Comparison of ENCODE assay signal across 29 cellular contexts in genomic region chr15:78139564-78139963, GRCh38. TPM values are rescaled to one million over a fixed set of nuclear protein-coding genes. Genes with fewer than 3 reads are reported as not detected.
A peak's percentile ranks its signal among the peaks of the same experiment; 100 is the strongest.
DNase-seq lines count a peak whose midpoint lies in the region; ATAC-seq, FAIRE-seq and TF ChIP-seq lines count a peak whose summit lies in the region.
"Had no signal": no experiment of that assay in that cellular context is flagged by ENCODE, and none has a peak within 500 bp of the region (broad histone marks: within the 10 kb centered on the region; RNA-seq: fewer than 3 reads in every experiment).

No MANE protein-coding gene starts in this region.

- WGBS in K562 (ENCODE audit: insufficient coverage, low coverage, missing lambda C conversion rate), result 43% methylated on average over 5 of the region's 5 CpGs

- H3K36me3 ChIP-seq in K562 (ENCODE audit: control insufficient read depth, insufficient read depth, low read length), result no peaks in the 10 kb centered on the region
- no peaks in the 10 kb centered on the region for H3K36me3 ChIP-seq in mucosa of descending colon (ENCODE audit: low read depth)

- intact Hi-C loops in K562 (cut with micrococcal nuclease), result no loop called here
- intact Hi-C loops in left colon (cut with DNase I, micrococcal nuclease), result no loop called here
- intact Hi-C loops in mucosa of descending colon (cut with DNase I, micrococcal nuclease), result no loop called here

- H4K20me1 ChIP-seq in K562 (replicated peaks; ENCODE audit: control insufficient read depth, insufficient read depth, low read length), result no peaks in the 10 kb centered on the region; the same call in 1 of the 2 replicates

- H3K4me3 Mint-ChIP-seq in stimulated activated naive CD8-positive, alpha-beta T cell treated with anti-CD3 and anti-CD28 coated beads, Interleukin-15, amount 100 ng/mL, for 72 hours, result no peak overlapping the region
- H3K4me3 Mint-ChIP-seq: CD8-positive, alpha-beta T cell had no signal

- TF ChIP-seq CTCF in K562 (IDR thresholded peaks at IDR 0.05 in 2 of 3, conservative IDR thresholded peaks at IDR 0.05 in 1 of 3; ENCODE audit: insufficient read depth in 2 of 3, low read depth in 1 of 3, low read length in 3 of 3) (no peak), mucosa of descending colon (IDR thresholded peaks at IDR 0.05) (no peak)

- no peak overlapping the region for H3K4me2 ChIP-seq in K562 (ENCODE audit: insufficient read depth, low read length)

- CTCF ChIA-PET in K562 (lab: Yijun Ruan, JAX; ENCODE audit: low intra/inter-chr PET ratio), result no interaction called here

- no peak overlapping the region for H3K9ac ChIP-seq in K562 (ENCODE audit: insufficient read depth in 1 of 2, low read depth in 2 of 2, low read length in 2 of 2)

- no peaks in the 10 kb centered on the region for H3K9me3 Mint-ChIP-seq in stimulated activated naive CD8-positive, alpha-beta T cell treated with anti-CD3 and anti-CD28 coated beads, Interleukin-15, amount 100 ng/mL, for 72 hours
- H3K9me3 Mint-ChIP-seq: CD8-positive, alpha-beta T cell had no signal

- H3K4me1 ChIP-seq in K562 (replicated peaks in 1 of 2; ENCODE audit: control insufficient read depth in 2 of 2, insufficient read depth in 2 of 2, low read length in 2 of 2), result no peaks in the 10 kb centered on the region; a peak in 1 of 5 replicates
- peaks cover 17% of the 10 kb centered on the region for H3K4me1 ChIP-seq in mucosa of descending colon (ENCODE audit: low read depth)
- H3K4me1 ChIP-seq: Caco-2 had no signal

- no peak for TF ChIP-seq POLR2A in K562 (conservative IDR thresholded peaks at IDR 0.05)

- BruUV-seq in K562 (replicated peaks; lab: Mats Ljungman, UMichigan), result no TSS peak

- no peak overlapping the region for H2AFZ ChIP-seq in K562 (ENCODE audit: low read depth, low read length)

- H3K4me3 ChIP-seq in K562, result no peak overlapping the region
- H3K4me3 ChIP-seq in mucosa of descending colon, result no peak overlapping the region
- H3K4me3 ChIP-seq: GM12878, SK-N-MC had no signal

- ATAC-seq in K562, result no peak
- ATAC-seq in left colon, result peak; percentile 45
- ATAC-seq in mucosa of descending colon, result peak; percentile 3
- no peak for ATAC-seq in stimulated activated naive CD8-positive, alpha-beta T cell treated with anti-CD3 and anti-CD28 coated beads, Interleukin-15, amount 100 ng/mL, for 72 hours
- no peak for ATAC-seq in HG03025 (IDR thresholded peaks at IDR 0.05; ENCODE audit: low FRiP score, unreplicated experiment)
- ATAC-seq: CD8-positive, alpha-beta T cell; GM12878 had no signal

- H3K9me1 ChIP-seq in K562 (ENCODE audit: control insufficient read depth, insufficient read depth, low read length), result no peaks in the 10 kb centered on the region

- no peak overlapping the region for H3K27ac Mint-ChIP-seq in stimulated activated naive CD8-positive, alpha-beta T cell treated with anti-CD3 and anti-CD28 coated beads, Interleukin-15, amount 100 ng/mL, for 72 hours
- H3K27ac Mint-ChIP-seq: CD8-positive, alpha-beta T cell had no signal

- in situ Hi-C loops in K562 (cut with MboI), result no loop called here

- no peak overlapping the region for H3K27ac ChIP-seq in K562 (ENCODE audit: extremely low read depth, low read depth, low read length)
- H3K27ac ChIP-seq: SK-N-MC had no signal

- POLR2A ChIA-PET in K562 (lab: Yijun Ruan, JAX), result interaction anchor here (1.5 to 1.7 kb wide), 2 partner anchors 8 to 10 kb away, joined by 4 to 5 read pairs; partner anchors contain the start of genes CIB2 and IDH3A

- no peak for TF ChIP-seq EP300 in K562 (IDR thresholded peaks at IDR 0.05; ENCODE audit: low read length)

- peak; percentile 29 for FAIRE-seq in K562 (lab: Jason Lieb, UNC)
- FAIRE-seq: GM12878, RCC 7860 had no signal

- H3K9me3 ChIP-seq in K562 (replicated peaks; ENCODE audit: control insufficient read depth, insufficient read depth, low read depth, low read length) (no peaks in the 10 kb centered on the region), mucosa of descending colon (no peaks in the 10 kb centered on the region)
- H3K9me3 ChIP-seq: Caco-2 had no signal

- no peaks in the 10 kb centered on the region for H3K27me3 Mint-ChIP-seq in stimulated activated naive CD8-positive, alpha-beta T cell treated with anti-CD3 and anti-CD28 coated beads, Interleukin-15, amount 100 ng/mL, for 72 hours

- H3K4me1 Mint-ChIP-seq in stimulated activated naive CD8-positive, alpha-beta T cell treated with anti-CD3 and anti-CD28 coated beads, Interleukin-15, amount 100 ng/mL, for 72 hours, result no peaks in the 10 kb centered on the region

- DNase-seq in K562 (ENCODE audit: extremely low read depth in 1 of 4, low spot score in 3 of 4) (no peak), left colon (no peak), mucosa of descending colon (no peak), GOT3 (lab: John Stamatoyannopoulos, UW) (no peak)
- no peak for DNase-seq in activated T-cell treated with anti-CD3 and anti-CD28 coated beads, Interleukin-2, amount 50 U/mL, for 1 hour
- no peak for DNase-seq in stimulated activated naive CD8-positive, alpha-beta T cell treated with anti-CD3 and anti-CD28 coated beads, Interleukin-15, amount 100 ng/mL, for 72 hours
- DNase-seq: C1 segment of cervical spinal cord; Caco-2; CD8-positive, alpha-beta T cell; DMS 273 treated with DMSO at 0.1 percent for 48 hours; DMS79; EL; GDM1; KG1; MM.1S; NCI-H1694 treated with DMSO at 0.1 percent for 48 hours; NCI-H2081; NCI-H226; NCI-H510A; NCI-H69; SIG-M5 had no signal

- TF ChIP-seq RAD21 in K562 (CRISPR knock-in tag; conservative IDR thresholded peaks at IDR 0.05 in 1 of 2, IDR thresholded peaks at IDR 0.05 in 1 of 2), result no peak

- H3K79me2 ChIP-seq in K562 (ENCODE audit: control insufficient read depth, insufficient read depth, low read length), result no peaks in the 10 kb centered on the region

- no peaks in the 10 kb centered on the region for H3K27me3 ChIP-seq in K562 (ENCODE audit: control insufficient read depth in 2 of 2, insufficient read depth in 2 of 2, low read length in 2 of 2)

RNA-seq across cellular contexts. Expression of gene CIB2, which starts 8.3 kb away (rescaled TPM):
- total RNA-seq in K562 (2011; cell fraction: chromatin; rRNA removed; ENCODE audit: low replicate concordance), result 3.8 and 11.9 TPM in 2 replicates
- 7.2 and 9.5 TPM in 2 replicates for total RNA-seq in K562 (2011; cell fraction: nucleolus; rRNA removed)
- total RNA-seq in K562 (2011; cell fraction: nucleoplasm; rRNA removed), result 8.9 and 12.3 TPM in 2 replicates
- total RNA-seq in K562 (2014; rRNA removed) (22.4 and 33.3 TPM in 2 replicates), K562 (2014; rRNA removed; fragmentation: Illumina TruSeq; extraction: Trizol) (12.5 and 15.9 TPM in 2 replicates), K562 (2015; rRNA removed; fragmentation: Illumina TruSeq; extraction: Trizol) (18.5 and 19.6 TPM in 2 replicates), K562 (2021) (18.3 and 22.9 TPM in 2 replicates), left colon (10 to 100 TPM; 12.0 to 19.7 TPM), mucosa of descending colon (10 to 100 TPM in 2 of 3 donors, 1 to 10 TPM in 1; 8.1 to 13.7 (median 10.9) TPM)
- polyA plus RNA-seq in K562 (2011; rRNA removed) (37.4 and 38.2 TPM in 2 replicates), K562 (2014; fragmentation: Illumina TruSeq; extraction: Trizol) (27.3 and 32.7 TPM in 2 replicates), K562 (2014; fragmentation: Nextera tagmentation; extraction: Ambion mirVana) (1 to 10 TPM; 1.5 to 2.0 TPM), K562 (2014; rRNA removed) (19.4 and 26.5 TPM in 2 replicates)
- polyA plus RNA-seq in K562 (2011; cell fraction: cytosol; rRNA removed), result 28.4 and 32.0 TPM in 2 replicates
- polyA plus RNA-seq in K562 (2011; cell fraction: nucleus; rRNA removed), result 12.9 and 15.3 TPM in 2 replicates
- 19.3 and 45.7 TPM in 2 replicates for polyA plus RNA-seq in K562 (2012)
- polyA minus RNA-seq in K562 (2011; rRNA and poly(A)+ RNA removed), result 42.4 and 47.1 TPM in 2 replicates
- polyA minus RNA-seq in K562 (2011; cell fraction: cytosol; rRNA and poly(A)+ RNA removed), result 15.1 and 20.0 TPM in 2 replicates
- polyA minus RNA-seq in K562 (2011; cell fraction: nucleus; rRNA and poly(A)+ RNA removed), result 3.0 and 4.3 TPM in 2 replicates

RNA-seq across cellular contexts. Expression of gene IDH3A, which starts 9.6 kb away (rescaled TPM):
- 51.1 and 92.3 TPM in 2 replicates for total RNA-seq in K562 (2011; cell fraction: chromatin; rRNA removed; ENCODE audit: low replicate concordance)
- total RNA-seq in K562 (2011; cell fraction: nucleolus; rRNA removed), result 31.0 and 36.2 TPM in 2 replicates
- total RNA-seq in K562 (2011; cell fraction: nucleoplasm; rRNA removed), result 56.6 and 86.7 TPM in 2 replicates
- total RNA-seq in K562 (2014; rRNA removed) (37.4 and 56.3 TPM in 2 replicates), K562 (2014; rRNA removed; fragmentation: Illumina TruSeq; extraction: Trizol) (94.5 and 101 TPM in 2 replicates), K562 (2015; rRNA removed; fragmentation: Illumina TruSeq; extraction: Trizol) (77.4 and 87.2 TPM in 2 replicates), K562 (2021) (130 and 131 TPM in 2 replicates), left colon (100 to 1,000 TPM; 176 to 247 TPM), mucosa of descending colon (100 to 1,000 TPM; 183 to 227 (median 207) TPM)
- polyA plus RNA-seq in K562 (2011; rRNA removed) (88.5 and 115 TPM in 2 replicates), K562 (2014; fragmentation: Illumina TruSeq; extraction: Trizol) (107 and 116 TPM in 2 replicates), K562 (2014; fragmentation: Nextera tagmentation; extraction: Ambion mirVana) (100 to 1,000 TPM; 190 to 249 TPM), K562 (2014; rRNA removed) (70.0 and 86.7 TPM in 2 replicates)
- 27.8 and 86.0 TPM in 2 replicates for polyA plus RNA-seq in K562 (2011; cell fraction: cytosol; rRNA removed)
- polyA plus RNA-seq in K562 (2011; cell fraction: nucleus; rRNA removed), result 44.5 and 59.2 TPM in 2 replicates
- polyA plus RNA-seq in K562 (2012), result 66.8 and 116 TPM in 2 replicates
- 169 and 205 TPM in 2 replicates for polyA minus RNA-seq in K562 (2011; rRNA and poly(A)+ RNA removed)
- polyA minus RNA-seq in K562 (2011; cell fraction: cytosol; rRNA and poly(A)+ RNA removed), result 64.1 and 74.0 TPM in 2 replicates
- 15.1 and 38.0 TPM in 2 replicates for polyA minus RNA-seq in K562 (2011; cell fraction: nucleus; rRNA and poly(A)+ RNA removed)

RNA-seq across cellular contexts. Expression of gene SH2D7, which starts 47.2 kb away (rescaled TPM):
- not detected in 2 replicates for total RNA-seq in K562 (2011; cell fraction: chromatin; rRNA removed; ENCODE audit: low replicate concordance)
- total RNA-seq in K562 (2011; cell fraction: nucleolus; rRNA removed), result not detected in 2 replicates
- total RNA-seq in K562 (2011; cell fraction: nucleoplasm; rRNA removed), result not detected in 2 replicates
- total RNA-seq in K562 (2014; rRNA removed) (not detected in 2 replicates), K562 (2014; rRNA removed; fragmentation: Illumina TruSeq; extraction: Trizol) (not detected in 2 replicates), K562 (2015; rRNA removed; fragmentation: Illumina TruSeq; extraction: Trizol) (not detected in 2 replicates), K562 (2021) (not detected in 2 replicates), left colon (1 to 10 TPM in 1 of 2 donors, under 1 TPM in 1; 0.89 to 2.4 TPM), mucosa of descending colon (1 to 10 TPM; 1.9 to 2.8 (median 2.2) TPM)
- polyA plus RNA-seq in K562 (2011; rRNA removed) (not detected in 2 replicates), K562 (2014; fragmentation: Illumina TruSeq; extraction: Trizol) (not detected in 2 replicates), K562 (2014; fragmentation: Nextera tagmentation; extraction: Ambion mirVana) (not detected), K562 (2014; rRNA removed) (not detected in 2 replicates)
- not detected in 2 replicates for polyA plus RNA-seq in K562 (2011; cell fraction: cytosol; rRNA removed)
- polyA plus RNA-seq in K562 (2011; cell fraction: nucleus; rRNA removed), result not detected in 2 replicates
- polyA plus RNA-seq in K562 (2012), result 0.10 and 0.19 TPM in 2 replicates
- not detected in 2 replicates for polyA minus RNA-seq in K562 (2011; rRNA and poly(A)+ RNA removed)
- not detected in 2 replicates for polyA minus RNA-seq in K562 (2011; cell fraction: cytosol; rRNA and poly(A)+ RNA removed)
- not detected in 2 replicates for polyA minus RNA-seq in K562 (2011; cell fraction: nucleus; rRNA and poly(A)+ RNA removed)
- total RNA-seq: A673; Caco-2; CD8-positive, alpha-beta T cell; H4; HT1080; OCI-LY7 had no signal

Comparison
In these comparisons a context has a peak if more than half of its experiments do, and no peak if none do; other contexts are left out.
1. ATAC-seq: peak in left colon (single experiment) and mucosa of descending colon (single experiment); none in K562 (single experiment), stimulated activated naive CD8-positive, alpha-beta T cell treated with anti-CD3 and anti-CD28 coated beads, Interleukin-15, amount 100 ng/mL, for 72 hours (single experiment) and HG03025 (single experiment).